ENCODE assay signal across 8 cellular contexts in the genomic region with DNA sequence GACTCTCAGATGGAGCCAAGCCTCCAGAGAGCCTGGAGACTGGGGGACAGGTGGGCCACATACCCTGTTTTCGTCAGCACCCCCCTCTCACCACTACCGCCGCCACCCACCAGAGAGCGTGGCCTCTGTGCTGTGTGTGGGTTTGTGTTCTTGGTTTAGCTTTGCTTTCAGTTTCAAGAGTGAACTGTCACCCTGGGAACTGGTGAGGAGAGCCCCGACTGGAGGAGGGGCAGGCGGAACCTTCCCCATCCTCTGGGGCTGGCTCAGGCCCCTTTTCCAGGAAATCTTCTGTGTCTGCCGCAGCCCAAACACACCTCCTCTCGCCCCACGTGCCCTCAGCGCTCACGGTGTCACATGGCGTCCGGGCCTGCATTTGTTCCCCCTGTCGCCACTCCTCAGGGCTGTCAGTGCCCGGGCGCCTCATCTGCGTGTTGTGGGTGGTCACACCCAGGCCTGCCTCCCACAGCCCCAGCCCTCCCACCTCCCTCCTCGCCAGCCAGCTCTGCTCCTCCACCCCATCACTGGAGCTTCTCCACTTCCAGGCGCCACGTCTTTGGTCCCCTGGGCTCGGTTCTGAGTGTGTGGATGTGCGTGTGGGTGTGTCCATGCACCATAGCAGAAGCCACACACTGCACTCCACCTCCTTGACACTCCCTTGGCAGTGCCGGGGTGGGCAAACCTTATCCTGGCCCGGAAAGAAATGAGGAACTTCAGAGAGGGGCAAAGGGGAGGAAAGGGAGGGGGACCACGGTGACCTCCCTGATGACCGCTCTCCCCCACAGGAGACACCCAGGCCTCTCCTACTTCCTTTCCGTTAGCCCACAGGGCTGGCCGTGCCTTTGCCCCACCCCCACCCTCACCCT. TPM values are rescaled to one million over a fixed set of nuclear protein-coding genes. Genes with fewer than 3 reads are reported as not detected.
DNase-seq lines count a peak whose midpoint lies in the region; ATAC-seq, FAIRE-seq and TF ChIP-seq lines count a peak whose summit lies in the region.

No MANE protein-coding gene starts in this region.

- TF ChIP-seq CTCF in natural killer cell (IDR thresholded peaks at IDR 0.05) (peak; percentile 25), transverse colon (IDR thresholded peaks at IDR 0.05) (peak in 3 of 5 experiments; percentile 11 to 31 (median 14))

- peaks cover 61% of the 10 kb centered on the region in 2 donors for H3K4me1 Mint-ChIP-seq in natural killer cell

- H3K27ac Mint-ChIP-seq in natural killer cell = peak overlapping the region; percentile 84 to 88

- H3K27me3 ChIP-seq in adipocyte (replicated peaks; ENCODE audit: control insufficient read depth, insufficient read depth, low read length) = no peaks in the 10 kb centered on the region
- no peaks in the 10 kb centered on the region for H3K27me3 ChIP-seq in transverse colon

- peak overlapping the region; percentile 36 to 61 (median 58) for H3K27ac ChIP-seq in transverse colon

- H3K9me3 Mint-ChIP-seq in natural killer cell = no peaks in the 10 kb centered on the region

- in situ Hi-C loops in transverse colon (cut with MboI; ENCODE audit: low pct_ligation_motif_present in 1 of 4, low pct_unique_long_range_greater_than_20kb in 1 of 4, low sequenced_read_pairs in 3 of 4) = loop anchor here in 1 of 4 donors (25.0 kb wide), 1 partner anchor 105 kb away; no protein-coding TSS in a partner anchor

- intact Hi-C loops in natural killer cell (cut with micrococcal nuclease) = loop anchor here (1.0 to 5.0 kb wide), 2 partner anchors 38 to 90 kb away; partner anchors contain the start of gene RAB33A
- intact Hi-C loops in transverse colon (cut with DNase I; ENCODE audit: low total_unique reads) = loop anchor here (5.0 kb wide), 1 partner anchor 110 kb away; no protein-coding TSS in a partner anchor

- no peak for TF ChIP-seq POLR2A in transverse colon (IDR thresholded peaks at IDR 0.05)

- peak overlapping the region; percentile 49 for H3K9ac ChIP-seq in adipocyte (ENCODE audit: low read length)

- no peaks in the 10 kb centered on the region for H3K27me3 Mint-ChIP-seq in natural killer cell (ENCODE audit: low read depth in 2 of 2)

- DNase-seq in T-helper 1 cell = peak; percentile 45 to 93 (median 58)
- DNase-seq in adipocyte (ENCODE audit: low read depth) = no peak
- DNase-seq in natural killer cell = peak; percentile 53
- DNase-seq in transverse colon = peak; percentile 39
- DNase-seq in HTR-8/SVneo (ENCODE audit: insufficient read length, low spot score) = no peak
- DNase-seq in iPS-NIHi7 (ENCODE audit: extremely low spot score) = no peak

- ATAC-seq in GM18858 (IDR thresholded peaks at IDR 0.05; ENCODE audit: unreplicated experiment) (peak; percentile 66), HG02973 (IDR thresholded peaks at IDR 0.05; ENCODE audit: unreplicated experiment) (peak; percentile 61), natural killer cell (peak; percentile 65 to 86 (median 77))

- no peak for TF ChIP-seq EP300 in transverse colon (IDR thresholded peaks at IDR 0.05; ENCODE audit: low read depth)

- WGBS in transverse colon (ENCODE audit: low coverage in 1 of 2), 2 donors = 60% methylated on average over 28 of the region's 28 CpGs; no CpG with 5 or more reads in 1 of the 2 donors

- H3K4me1 ChIP-seq in adipocyte (ENCODE audit: control insufficient read depth, insufficient read depth, low read length) = peaks cover 18% of the 10 kb centered on the region
- peaks cover 3 to 29% (median 5%) of the 10 kb centered on the region in 4 donors for H3K4me1 ChIP-seq in transverse colon

- H3K36me3 ChIP-seq in adipocyte (ENCODE audit: control insufficient read depth, insufficient read depth, low read length, severe bottlenecking) (no peaks in the 10 kb centered on the region), transverse colon (no peaks in the 10 kb centered on the region)

- H3K4me3 Mint-ChIP-seq in natural killer cell = peak overlapping the region; percentile 71

- no peaks in the 10 kb centered on the region for H3K36me3 Mint-ChIP-seq in natural killer cell

- H3K4me3 ChIP-seq in adipocyte (ENCODE audit: low read length) = peak overlapping the region; percentile 31
- H3K4me3 ChIP-seq in transverse colon = peak overlapping the region in 1 of 4 donors; percentile 23

- FAIRE-seq in HTR-8/SVneo (lab: Jason Lieb, UNC) = no peak

- H3K9me3 ChIP-seq in adipocyte (ENCODE audit: control insufficient read depth, low read length) (no peaks in the 10 kb centered on the region), transverse colon (no peaks in the 10 kb centered on the region)

RNA-seq across cellular contexts. Expression of gene ELF4, which starts 27.8 kb away (rescaled TPM):
- total RNA-seq in natural killer cell (100 to 1,000 TPM in 1 of 3 donors, 10 to 100 TPM in 2; 83.3 to 105 (median 98.7) TPM), transverse colon (10 to 100 TPM; 20.1 to 56.1 (median 44.2) TPM)

Comparison
In these comparisons a context has a peak if more than half of its experiments do, and no peak if none do; other contexts are left out.
1. DNase-seq: peak in T-helper 1 cell (5 of 5), natural killer cell (single experiment) and transverse colon (single experiment); none in adipocyte (single experiment), HTR-8/SVneo (single experiment) and iPS-NIHi7 (single experiment).
2. Peak in every context shown above with its lines, with median percentiles within 50 percentile points of each other: ATAC-seq.